In the genomic region with DNA sequence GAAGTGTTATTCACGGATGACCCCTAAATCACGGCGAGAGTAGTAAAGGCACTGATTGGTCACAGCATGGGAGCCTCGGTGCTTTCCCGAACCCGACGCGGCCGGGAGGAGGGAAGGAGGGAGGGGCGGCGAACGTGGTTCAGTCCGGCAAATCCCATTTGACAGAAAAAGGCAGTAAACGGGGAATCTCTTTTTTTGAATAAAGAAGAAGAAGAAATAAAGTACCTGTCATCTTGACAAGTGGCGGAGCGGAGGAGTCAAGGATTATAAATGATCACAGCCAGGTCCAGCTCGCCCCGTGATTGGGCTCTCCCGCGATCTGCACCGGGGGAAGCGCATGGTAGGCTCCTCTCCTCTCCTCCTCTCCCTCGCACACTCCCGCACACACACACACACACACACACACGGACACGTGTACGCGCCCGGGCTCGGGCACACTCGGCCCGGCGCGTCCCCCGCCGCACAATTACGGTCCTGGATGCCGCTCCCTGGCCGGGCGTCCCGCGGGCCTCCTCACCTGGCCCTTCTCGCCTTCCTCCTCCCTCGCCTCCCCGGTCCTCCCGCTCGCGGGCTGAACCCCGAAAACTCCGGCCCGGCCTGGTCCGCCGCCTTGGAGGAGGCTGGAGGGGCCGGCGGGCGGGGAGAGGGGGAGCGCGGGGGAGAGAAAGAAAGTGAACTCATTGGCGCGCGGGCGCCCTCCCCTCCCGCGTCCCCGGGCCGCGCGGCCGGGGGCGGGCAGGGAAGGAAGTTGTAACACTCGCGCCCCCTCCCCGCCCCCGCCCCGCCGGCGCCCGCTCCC, we compare ENCODE assay signal across 8 cellular contexts.
DNase-seq lines count a peak whose midpoint lies in the region; ATAC-seq and TF ChIP-seq lines count a peak whose summit lies in the region.

No MANE protein-coding gene starts in this region.

- peak overlapping the region; percentile 69 for H2AFZ ChIP-seq in neural cell (ENCODE audit: low read depth, low read length)

- peak overlapping the region; percentile 61 for H3K9ac ChIP-seq in neural cell (ENCODE audit: low read length)

- peaks cover 17% of the 10 kb centered on the region for H3K4me1 Mint-ChIP-seq in activated CD8-positive, alpha-beta memory T cell treated with anti-CD3 and anti-CD28 coated beads, Interleukin-2, amount 10 ng/mL, durations not matched to agents 7 days and 5 days
- H3K4me1 Mint-ChIP-seq in T-helper 2 cell treated with Interferon-gamma antibody and Interleukin-4, amounts not matched to agents 5 μg/mL and 100 μg/mL, for 36 hours (ENCODE audit: low read depth): peaks cover 18% of the 10 kb centered on the region

- no peak for TF ChIP-seq EP300 in neural cell (conservative IDR thresholded peaks at IDR 0.05; ENCODE audit: poor library complexity, severe bottlenecking)

- H3K4me3 Mint-ChIP-seq in activated CD8-positive, alpha-beta memory T cell treated with anti-CD3 and anti-CD28 coated beads, Interleukin-2, amount 10 ng/mL, durations not matched to agents 7 days and 5 days: peak overlapping the region; percentile 44
- H3K4me3 Mint-ChIP-seq in T-helper 2 cell treated with Interferon-gamma antibody and Interleukin-4, amounts not matched to agents 5 μg/mL and 100 μg/mL, for 36 hours: peak overlapping the region; percentile 72

- peaks cover 75% of the 10 kb centered on the region for H3K27me3 Mint-ChIP-seq in activated CD8-positive, alpha-beta memory T cell treated with anti-CD3 and anti-CD28 coated beads, Interleukin-2, amount 10 ng/mL, durations not matched to agents 7 days and 5 days
- peaks cover 74% of the 10 kb centered on the region for H3K27me3 Mint-ChIP-seq in T-helper 2 cell treated with Interferon-gamma antibody and Interleukin-4, amounts not matched to agents 5 μg/mL and 100 μg/mL, for 36 hours (ENCODE audit: low read depth)

- no peaks in the 10 kb centered on the region for H3K9me3 ChIP-seq in neural cell (ENCODE audit: low read length)

- peaks cover 30% of the 10 kb centered on the region for H3K79me2 ChIP-seq in neural cell (replicated peaks; ENCODE audit: insufficient read depth, low read length)

- H3K4me2 ChIP-seq in neural cell (ENCODE audit: low read length): no peak overlapping the region

- peak; percentile 30 for ATAC-seq in activated CD8-positive, alpha-beta memory T cell treated with anti-CD3 and anti-CD28 coated beads, Interleukin-2, amount 10 ng/mL, durations not matched to agents 7 days and 5 days

- peak; percentile 57 for TF ChIP-seq RAD21 in neural cell (conservative IDR thresholded peaks at IDR 0.05)

- CTCF ChIA-PET in activated CD8-positive, alpha-beta memory T cell treated with anti-CD3 and anti-CD28 coated beads, Interleukin-2, amount 10 ng/mL, durations not matched to agents 7 days and 5 days (lab: Charles Lee): no interaction called here

- H3K9me3 Mint-ChIP-seq in activated CD8-positive, alpha-beta memory T cell treated with anti-CD3 and anti-CD28 coated beads, Interleukin-2, amount 10 ng/mL, durations not matched to agents 7 days and 5 days (ENCODE audit: low read depth): no peaks in the 10 kb centered on the region
- no peaks in the 10 kb centered on the region for H3K9me3 Mint-ChIP-seq in T-helper 2 cell treated with Interferon-gamma antibody and Interleukin-4, amounts not matched to agents 5 μg/mL and 100 μg/mL, for 36 hours

- peak overlapping the region; percentile 15 for H3K27ac Mint-ChIP-seq in activated CD8-positive, alpha-beta memory T cell treated with anti-CD3 and anti-CD28 coated beads, Interleukin-2, amount 10 ng/mL, durations not matched to agents 7 days and 5 days
- H3K27ac Mint-ChIP-seq in T-helper 2 cell treated with Interferon-gamma antibody and Interleukin-4, amounts not matched to agents 5 μg/mL and 100 μg/mL, for 36 hours: no peak overlapping the region

- no peak overlapping the region for H3K27ac ChIP-seq in neural cell (ENCODE audit: low read length)

- H3K4me3 ChIP-seq in fibroblast of mammary gland (ENCODE audit: control insufficient read depth, low read depth, low read length) (peak overlapping the region; percentile 81), neural cell (ENCODE audit: low read length) (peak overlapping the region; percentile 86)

- no peak for DNase-seq in activated CD8-positive, alpha-beta memory T cell treated with anti-CD3 and anti-CD28 coated beads, Interleukin-2, amount 10 ng/mL, durations not matched to agents 7 days and 5 days
- no peak for DNase-seq in activated CD8-positive, alpha-beta memory T cell treated with anti-CD3 and anti-CD28 coated beads, Interleukin-2, amount 50 U/mL, for 4 hours
- peak; percentile 80 for DNase-seq in HT1080 (ENCODE audit: low read depth)
- no peak for DNase-seq in T-helper 2 cell treated with Interferon-gamma antibody and Interleukin-4, amounts not matched to agents 5 μg/mL and 100 μg/mL, for 36 hours (ENCODE audit: low spot score)
- DNase-seq in fibroblast of mammary gland (ENCODE audit: low read depth): peak; percentile 81
- DNase-seq in stimulated activated CD4-positive, alpha-beta T cell treated with anti-CD3 and anti-CD28 coated beads, Interleukin-2, amount 100 ng/mL, for 24 hours: no peak
- no peak for DNase-seq in NCI-H82 (lab: John Stamatoyannopoulos, UW)

- no peaks in the 10 kb centered on the region for H3F3A ChIP-seq in neural cell (ENCODE audit: insufficient read depth, low read length, poor library complexity, severe bottlenecking)

- no peak for TF ChIP-seq CTCF in fibroblast of mammary gland (conservative IDR thresholded peaks at IDR 0.05; ENCODE audit: control insufficient read depth, insufficient read depth, low read depth, low read length)
- TF ChIP-seq CTCF in neural cell (IDR thresholded peaks at IDR 0.05; ENCODE audit: poor library complexity, severe bottlenecking): no peak

- H3K36me3 Mint-ChIP-seq in activated CD8-positive, alpha-beta memory T cell treated with anti-CD3 and anti-CD28 coated beads, Interleukin-2, amount 10 ng/mL, durations not matched to agents 7 days and 5 days: peaks cover 4% of the 10 kb centered on the region
- H3K36me3 Mint-ChIP-seq in T-helper 2 cell treated with Interferon-gamma antibody and Interleukin-4, amounts not matched to agents 5 μg/mL and 100 μg/mL, for 36 hours (ENCODE audit: low read depth): no peaks in the 10 kb centered on the region

- peaks cover 35% of the 10 kb centered on the region for H3K27me3 ChIP-seq in neural cell (ENCODE audit: insufficient read depth, low read depth, low read length)

- H4K20me1 ChIP-seq in neural cell (ENCODE audit: insufficient read depth): no peaks in the 10 kb centered on the region

- H3K9me2 ChIP-seq in neural cell (ENCODE audit: insufficient read depth, low read length): no peaks in the 10 kb centered on the region

- no peaks in the 10 kb centered on the region for H3K36me3 ChIP-seq in neural cell (ENCODE audit: insufficient read depth, low read length)

TF ChIP-seq in neural cell, 6 proteins besides CTCF, POLR2A, EP300 and RAD21:
- TF ChIP-seq EZH2 (IDR thresholded peaks at IDR 0.05; ENCODE audit: borderline replicate concordance, insufficient read depth, low read length, poor library complexity, severe bottlenecking) (no peak), POLR2AphosphoS5 (IDR thresholded peaks at IDR 0.05) (peak; percentile 4), MXI1 (conservative IDR thresholded peaks at IDR 0.05; ENCODE audit: poor library complexity, severe bottlenecking) (peak; percentile 86), SMC3 (conservative IDR thresholded peaks at IDR 0.05; ENCODE audit: poor library complexity) (peak; percentile 58), TAF1 (IDR thresholded peaks at IDR 0.05; ENCODE audit: low read depth) (no peak)
- TF ChIP-seq, protein P1, sequence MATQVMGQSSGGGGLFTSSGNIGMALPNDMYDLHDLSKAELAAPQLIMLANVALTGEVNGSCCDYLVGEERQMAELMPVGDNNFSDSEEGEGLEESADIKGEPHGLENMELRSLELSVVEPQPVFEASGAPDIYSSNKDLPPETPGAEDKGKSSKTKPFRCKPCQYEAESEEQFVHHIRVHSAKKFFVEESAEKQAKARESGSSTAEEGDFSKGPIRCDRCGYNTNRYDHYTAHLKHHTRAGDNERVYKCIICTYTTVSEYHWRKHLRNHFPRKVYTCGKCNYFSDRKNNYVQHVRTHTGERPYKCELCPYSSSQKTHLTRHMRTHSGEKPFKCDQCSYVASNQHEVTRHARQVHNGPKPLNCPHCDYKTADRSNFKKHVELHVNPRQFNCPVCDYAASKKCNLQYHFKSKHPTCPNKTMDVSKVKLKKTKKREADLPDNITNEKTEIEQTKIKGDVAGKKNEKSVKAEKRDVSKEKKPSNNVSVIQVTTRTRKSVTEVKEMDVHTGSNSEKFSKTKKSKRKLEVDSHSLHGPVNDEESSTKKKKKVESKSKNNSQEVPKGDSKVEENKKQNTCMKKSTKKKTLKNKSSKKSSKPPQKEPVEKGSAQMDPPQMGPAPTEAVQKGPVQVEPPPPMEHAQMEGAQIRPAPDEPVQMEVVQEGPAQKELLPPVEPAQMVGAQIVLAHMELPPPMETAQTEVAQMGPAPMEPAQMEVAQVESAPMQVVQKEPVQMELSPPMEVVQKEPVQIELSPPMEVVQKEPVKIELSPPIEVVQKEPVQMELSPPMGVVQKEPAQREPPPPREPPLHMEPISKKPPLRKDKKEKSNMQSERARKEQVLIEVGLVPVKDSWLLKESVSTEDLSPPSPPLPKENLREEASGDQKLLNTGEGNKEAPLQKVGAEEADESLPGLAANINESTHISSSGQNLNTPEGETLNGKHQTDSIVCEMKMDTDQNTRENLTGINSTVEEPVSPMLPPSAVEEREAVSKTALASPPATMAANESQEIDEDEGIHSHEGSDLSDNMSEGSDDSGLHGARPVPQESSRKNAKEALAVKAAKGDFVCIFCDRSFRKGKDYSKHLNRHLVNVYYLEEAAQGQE (IDR thresholded peaks at IDR 0.05; ENCODE audit: borderline replicate concordance): no peak

Comparison
In these comparisons a context has a peak if more than half of its experiments do, and no peak if none do; other contexts are left out.
1. DNase-seq: peak in HT1080 (single experiment) and fibroblast of mammary gland (single experiment); none in activated CD8-positive, alpha-beta memory T cell treated with anti-CD3 and anti-CD28 coated beads, Interleukin-2, amount 10 ng/mL, durations not matched to agents 7 days and 5 days (single experiment), activated CD8-positive, alpha-beta memory T cell treated with anti-CD3 and anti-CD28 coated beads, Interleukin-2, amount 50 U/mL, for 4 hours (single experiment), T-helper 2 cell treated with Interferon-gamma antibody and Interleukin-4, amounts not matched to agents 5 μg/mL and 100 μg/mL, for 36 hours (single experiment), stimulated activated CD4-positive, alpha-beta T cell treated with anti-CD3 and anti-CD28 coated beads, Interleukin-2, amount 100 ng/mL, for 24 hours (0 of 2) and NCI-H82 (single experiment).